Comparison of ENCODE assay signal across 12 cellular contexts in genomic region chr4:57182132-57182874, GRCh38.
DNase-seq lines count a peak whose midpoint lies in the region; ATAC-seq and TF ChIP-seq lines count a peak whose summit lies in the region.
"Had no signal": no experiment of that assay in that cellular context is flagged by ENCODE, and none has a peak within 500 bp of the region (broad histone marks: within the 10 kb centered on the region; RNA-seq: fewer than 3 reads in every experiment).

No MANE protein-coding gene starts in this region.

- H3K9me3 Mint-ChIP-seq in CD14-positive monocyte = peaks cover 0 to 3% (median 0%) of the 10 kb centered on the region in 7 donors

- WGBS in mammary epithelial cell (ENCODE audit: low coverage, missing lambda C conversion rate) = 92% methylated on average over 8 of the region's 8 CpGs

- intact Hi-C loops in mammary epithelial cell (cut with micrococcal nuclease) (no loop called here), CD14-positive monocyte (cut with micrococcal nuclease) (no loop called here)

- peak; percentile 9 for DNase-seq in Daoy (ENCODE audit: low read depth)
- DNase-seq in NCI-H69 (lab: John Stamatoyannopoulos, UW) = peak; percentile 7
- peak; percentile 37 for DNase-seq in middle frontal gyrus (ENCODE audit: extremely low spot score, low spot score)
- no peak for DNase-seq in mammary epithelial cell
- DNase-seq in GM19238 (ENCODE audit: insufficient read length, low spot score) = no peak
- DNase-seq in CD14-positive monocyte (ENCODE audit: low spot score) = no peak
- DNase-seq: activated T-cell treated with anti-CD3 and anti-CD28 coated beads, Interleukin-2, amount 50 U/mL, for 48 hours; brain microvascular endothelial cell; GF-D8; NCI-H2107 had no signal

- peaks cover 7% of the 10 kb centered on the region for H3K4me1 Mint-ChIP-seq in CD14-positive monocyte

- H3K27me3 ChIP-seq in mammary epithelial cell (ENCODE audit: insufficient read depth, low read length) = no peaks in the 10 kb centered on the region
- H3K27me3 ChIP-seq: brain microvascular endothelial cell had no signal

- H3K36me3 ChIP-seq in mammary epithelial cell (ENCODE audit: insufficient read depth, low read length) = no peaks in the 10 kb centered on the region
- H3K36me3 ChIP-seq: brain microvascular endothelial cell had no signal

- no peaks in the 10 kb centered on the region for H3K36me3 Mint-ChIP-seq in CD14-positive monocyte

- no peaks in the 10 kb centered on the region for H4K20me1 ChIP-seq in mammary epithelial cell (ENCODE audit: insufficient read depth, low read length)

- dilution Hi-C loops in mammary epithelial cell (cut with HindIII; ENCODE audit: low sequenced_read_pairs) = no loop called here

- BruUV-seq in mammary epithelial cell (replicated peaks; lab: Mats Ljungman, UMichigan) = no TSS peak

- H3K4me2 ChIP-seq in mammary epithelial cell (ENCODE audit: insufficient read depth, low read depth, low read length) = no peak overlapping the region

- H3K27me3 Mint-ChIP-seq in CD14-positive monocyte (ENCODE audit: low read depth in 3 of 3) = peaks cover 0 to 2% (median 1%) of the 10 kb centered on the region in 3 donors

- CTCF ChIA-PET in mammary epithelial cell (lab: Charles Lee; ENCODE audit: low non-redundant PET) = no interaction called here

- no peak overlapping the region for H3K9ac ChIP-seq in mammary epithelial cell (ENCODE audit: insufficient read depth, low read length)

- ATAC-seq in HG03571 (IDR thresholded peaks at IDR 0.05; ENCODE audit: unreplicated experiment) = no peak

- H3K4me3 ChIP-seq in mammary epithelial cell (replicated peaks in 1 of 3; ENCODE audit: insufficient read depth in 1 of 3, low read depth in 2 of 3, low read length in 3 of 3) = no peak overlapping the region

- no peaks in the 10 kb centered on the region for H3K9me3 ChIP-seq in mammary epithelial cell (replicated peaks; ENCODE audit: insufficient read depth, low read length)

- H3K79me2 ChIP-seq in mammary epithelial cell (ENCODE audit: insufficient read depth, low read length) = no peaks in the 10 kb centered on the region

- H3K27ac Mint-ChIP-seq in CD14-positive monocyte = no peak overlapping the region

- in situ Hi-C loops in mammary epithelial cell (cut with MboI; ENCODE audit: low sequenced_read_pairs in 2 of 2) = no loop called here

- H3K4me3 Mint-ChIP-seq in CD14-positive monocyte = no peak overlapping the region

- H3K27ac ChIP-seq in cingulate gyrus (ENCODE audit: low read depth, low read length) (peak overlapping the region; percentile 13), mammary epithelial cell (ENCODE audit: insufficient read depth, low read depth, low read length) (no peak overlapping the region)
- H3K27ac ChIP-seq: brain microvascular endothelial cell had no signal

- TF ChIP-seq CTCF in mammary epithelial cell (conservative IDR thresholded peaks at IDR 0.05 in 1 of 2, IDR thresholded peaks at IDR 0.05 in 1 of 2; ENCODE audit: extremely low read depth in 1 of 2, insufficient read depth in 1 of 2, low read depth in 1 of 2, low read length in 2 of 2) (no peak), CD14-positive monocyte (IDR thresholded peaks at IDR 0.05) (no peak)

- H3K4me1 ChIP-seq in mammary epithelial cell (ENCODE audit: insufficient read depth, low read length) = peaks cover 9% of the 10 kb centered on the region

- no peak overlapping the region for H2AFZ ChIP-seq in mammary epithelial cell (ENCODE audit: low read depth, low read length)

Comparison
In these comparisons a context has a peak if more than half of its experiments do, and no peak if none do; other contexts are left out.
1. DNase-seq: peak in Daoy (single experiment), NCI-H69 (single experiment) and middle frontal gyrus (single experiment); none in mammary epithelial cell (single experiment), GM19238 (single experiment) and CD14-positive monocyte (single experiment).